Comparison of ENCODE assay signal across 26 cellular contexts in the genomic region with DNA sequence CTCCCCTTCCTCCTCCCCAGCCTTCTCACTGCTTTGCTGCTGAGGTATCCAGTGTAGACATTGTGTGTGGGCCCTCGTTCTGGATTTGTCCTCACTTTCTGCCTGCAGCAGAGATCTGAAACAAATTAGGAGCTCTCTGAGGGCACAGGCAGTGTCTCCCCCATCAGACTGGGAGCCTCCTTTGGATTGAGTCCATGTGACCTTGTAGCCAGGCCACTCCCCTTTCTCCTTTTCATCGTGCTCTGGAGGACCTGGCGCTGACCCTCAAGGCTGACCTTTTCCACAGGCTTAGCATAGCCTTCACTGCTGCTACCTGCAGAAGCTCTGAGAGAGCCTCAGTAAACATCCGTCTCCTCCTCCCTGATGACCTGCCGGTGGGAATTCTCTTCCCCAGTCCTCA.
"Had no signal": no experiment of that assay in that cellular context is flagged by ENCODE, and none has a peak within 500 bp of the region (broad histone marks: within the 10 kb centered on the region; RNA-seq: fewer than 3 reads in every experiment).

No MANE protein-coding gene starts in this region.

- H3K36me3 Mint-ChIP-seq: activated naive CD4-positive, alpha-beta T cell treated with anti-CD3 and anti-CD28 coated beads, Interleukin-2, amount 50 U/mL, for 24 hours; T-cell had no signal

- H3K27me3 ChIP-seq: breast epithelium had no signal

- H3K4me3 ChIP-seq: breast epithelium, SK-N-MC had no signal

- H3K27ac ChIP-seq: breast epithelium, SK-N-MC, WERI-Rb-1 had no signal

- DNase-seq: activated CD4-positive, alpha-beta memory T cell treated with anti-CD3 and anti-CD28 coated beads, Interleukin-2, amount 10 ng/mL, durations not matched to agents 7 days and 5 days; activated CD4-positive, alpha-beta T cell treated with anti-CD3 and anti-CD28 coated beads for 36 hours; activated CD4-positive, alpha-beta T cell treated with anti-CD3 and anti-CD28 coated beads, Interleukin-2, amount 50 U/mL, for 1 hour; activated effector memory CD4-positive, alpha-beta T cell treated with Interleukin-2 at 50 U/mL for 16 hours; activated naive CD4-positive, alpha-beta T cell; caudate nucleus; KG1; NCI-H1048; NCI-H1930; NCI-H2171; NCI-H345; NCI-H510A; NCI-H526 treated with DMSO at 0.1 percent for 48 hours; NK-92 treated with Interleukin-12 subunit alpha and Interleukin-12 subunit beta, amount 100 ng/mL, for 24 hours; OCI-M1; RPMI8226; T-cell; T-helper 2 cell; T1000; WERI-Rb-1 had no signal

- H3K27ac Mint-ChIP-seq: activated CD4-positive, alpha-beta memory T cell treated with anti-CD3 and anti-CD28 coated beads, Interleukin-2, amount 10 ng/mL, durations not matched to agents 7 days and 5 days; activated CD4-positive, alpha-beta T cell treated with anti-CD3 and anti-CD28 coated beads for 36 hours; activated naive CD4-positive, alpha-beta T cell treated with anti-CD3 and anti-CD28 coated beads, Interleukin-2, amount 50 U/mL, for 24 hours; T-cell had no signal

- H3K4me1 ChIP-seq: breast epithelium had no signal

- H3K9me3 ChIP-seq: breast epithelium had no signal

- FAIRE-seq: TTC549 had no signal

- H3K36me3 ChIP-seq: breast epithelium, WERI-Rb-1 had no signal

- H3K27me3 Mint-ChIP-seq: activated CD4-positive, alpha-beta T cell treated with anti-CD3 and anti-CD28 coated beads for 36 hours; activated naive CD4-positive, alpha-beta T cell treated with anti-CD3 and anti-CD28 coated beads, Interleukin-2, amount 50 U/mL, for 24 hours had no signal

- ATAC-seq: activated CD4-positive, alpha-beta T cell treated with anti-CD3 and anti-CD28 coated beads for 36 hours; Panc1; Right ventricle myocardium inferior had no signal

- H3K9me3 Mint-ChIP-seq: activated CD4-positive, alpha-beta memory T cell treated with anti-CD3 and anti-CD28 coated beads, Interleukin-2, amount 10 ng/mL, durations not matched to agents 7 days and 5 days; activated naive CD4-positive, alpha-beta T cell treated with anti-CD3 and anti-CD28 coated beads, Interleukin-2, amount 50 U/mL, for 24 hours; T-cell had no signal

- H3K4me3 Mint-ChIP-seq: activated CD4-positive, alpha-beta memory T cell treated with anti-CD3 and anti-CD28 coated beads, Interleukin-2, amount 10 ng/mL, durations not matched to agents 7 days and 5 days; activated CD4-positive, alpha-beta T cell treated with anti-CD3 and anti-CD28 coated beads for 36 hours; activated naive CD4-positive, alpha-beta T cell treated with anti-CD3 and anti-CD28 coated beads, Interleukin-2, amount 50 U/mL, for 24 hours; T-cell had no signal
